Comparison of ENCODE assay signal across 1 cellular context in genomic region chr17:81253358-81254131, GRCh38.
TF ChIP-seq lines count a peak whose summit lies in the region.

No MANE protein-coding gene starts in this region.

TF ChIP-seq in GM12878, 131 proteins besides CTCF, POLR2A, EP300 and RAD21:
- TF ChIP-seq PKNOX1 (IDR thresholded peaks at IDR 0.05) (peak; percentile 32), ATF7 (IDR thresholded peaks at IDR 0.05; ENCODE audit: low read depth) (no peak), HDGF (IDR thresholded peaks at IDR 0.05) (peak; percentile 99), YBX1 (IDR thresholded peaks at IDR 0.05) (0 out of 2 replicates have a peak, but pooled peaks have one; percentile 52), CHD2 (IDR thresholded peaks at IDR 0.05; ENCODE audit: borderline replicate concordance, low read depth, low read length) (peak; percentile 28; the same call in 1 of the 2 replicates), NBN (IDR thresholded peaks at IDR 0.05) (peak; percentile 90), SMC3 (IDR thresholded peaks at IDR 0.05; ENCODE audit: borderline replicate concordance, low read length) (peak; percentile 92), USF2 (IDR thresholded peaks at IDR 0.05; ENCODE audit: borderline replicate concordance, low read depth, low read length) (no peak), MLLT1 (IDR thresholded peaks at IDR 0.05) (peak; percentile 83), YY1 (IDR thresholded peaks at IDR 0.05; ENCODE audit: low read depth, low read length) (peak; percentile 85)
